ENCODE assay signal across 11 cellular contexts in genomic region chr3:72679540-72680198, GRCh38.
DNase-seq lines count a peak whose midpoint lies in the region; FAIRE-seq and TF ChIP-seq lines count a peak whose summit lies in the region.
"Had no signal": no experiment of that assay in that cellular context is flagged by ENCODE, and none has a peak within 500 bp of the region (broad histone marks: within the 10 kb centered on the region; RNA-seq: fewer than 3 reads in every experiment).

No MANE protein-coding gene starts in this region.

- DNase-seq in GM04503 (ENCODE audit: low read depth) (peak; percentile 46), M059J (ENCODE audit: low read depth) (peak; percentile 68), SW480 (ENCODE audit: low spot score) (peak; percentile 73), midbrain (lab: John Stamatoyannopoulos, UW) (peak; percentile 14), H54 (ENCODE audit: insufficient read length, low spot score) (no peak), NCI-H1694 treated with DMSO at 0.1 percent for 48 hours (lab: John Stamatoyannopoulos, UW) (no peak), dermis blood vessel endothelial cell (no peak), T1000 (lab: John Stamatoyannopoulos, UW) (no peak)
- DNase-seq: activated CD8-positive, alpha-beta memory T cell treated with anti-CD3 and anti-CD28 coated beads, Interleukin-2, amount 50 U/mL, for 4 hours; NCI-H526 had no signal

- no peak for TF ChIP-seq POLR2A in H54 (IDR thresholded peaks at IDR 0.05; ENCODE audit: low read depth, low read length)

- FAIRE-seq in H54 (lab: Jason Lieb, UNC): no peak
- FAIRE-seq: frontal cortex had no signal

Comparison
In these comparisons a context has a peak if more than half of its experiments do, and no peak if none do; other contexts are left out.
1. DNase-seq: peak in GM04503 (single experiment), M059J (single experiment), SW480 (single experiment) and midbrain (single experiment); none in H54 (single experiment), NCI-H1694 treated with DMSO at 0.1 percent for 48 hours (single experiment), dermis blood vessel endothelial cell (single experiment) and T1000 (single experiment).